19 cellular contexts compared by ENCODE assay signal in genomic region chrX:69154051-69154450, GRCh38. TPM values are rescaled to one million over a fixed set of nuclear protein-coding genes. Genes with fewer than 3 reads are reported as not detected.
DNase-seq lines count a peak whose midpoint lies in the region; ATAC-seq and TF ChIP-seq lines count a peak whose summit lies in the region.
"Had no signal": no experiment of that assay in that cellular context is flagged by ENCODE, and none has a peak within 500 bp of the region (broad histone marks: within the 10 kb centered on the region; RNA-seq: fewer than 3 reads in every experiment).

No MANE protein-coding gene starts in this region.

- no peak overlapping the region for H3K27ac Mint-ChIP-seq in activated CD8-positive, alpha-beta memory T cell treated with anti-CD3 and anti-CD28 coated beads, Interleukin-2, amount 10 ng/mL, durations not matched to agents 7 days and 5 days
- H3K27ac Mint-ChIP-seq in brain: peak overlapping the region in 3 of 5 experiments; percentile 56 to 97 (median 96)
- H3K27ac Mint-ChIP-seq: CD8-positive, alpha-beta T cell had no signal

- ATAC-seq in activated CD8-positive, alpha-beta memory T cell treated with anti-CD3 and anti-CD28 coated beads, Interleukin-2, amount 10 ng/mL, durations not matched to agents 7 days and 5 days: no peak
- ATAC-seq in GM19395 (IDR thresholded peaks at IDR 0.05; ENCODE audit: unreplicated experiment): no peak
- ATAC-seq: CD8-positive, alpha-beta T cell had no signal

- CTCF ChIA-PET in activated CD8-positive, alpha-beta memory T cell treated with anti-CD3 and anti-CD28 coated beads, Interleukin-2, amount 10 ng/mL, durations not matched to agents 7 days and 5 days (lab: Charles Lee): no interaction called here

- H3K4me1 ChIP-seq in mesodermal cell (ENCODE audit: control insufficient read depth, insufficient read depth, low read length, poor library complexity, severe bottlenecking): peaks cover 18% of the 10 kb centered on the region

- peak overlapping the region; percentile 13 for H3K27ac ChIP-seq in mesodermal cell (ENCODE audit: low read depth, low read length, severe bottlenecking)
- H3K27ac ChIP-seq: BLaER1 treated with 17β-estradiol and CSF1 and Interleukin-3, amounts not matched to agents 10 nM and 100 nM; SJCRH30 had no signal

- no peak for TF ChIP-seq CTCF in brain (conservative IDR thresholded peaks at IDR 0.05)

- no peaks in the 10 kb centered on the region for H3K9me3 ChIP-seq in mesodermal cell (ENCODE audit: control insufficient read depth, low read length)
- H3K9me3 ChIP-seq: BLaER1 treated with 17β-estradiol and CSF1 and Interleukin-3, amounts not matched to agents 10 nM and 100 nM; SJCRH30 had no signal

- no peaks in the 10 kb centered on the region for H3K36me3 ChIP-seq in mesodermal cell (ENCODE audit: control insufficient read depth, insufficient read depth, low read length)
- H3K36me3 ChIP-seq: BLaER1 treated with 17β-estradiol and CSF1 and Interleukin-3, amounts not matched to agents 10 nM and 100 nM; SJCRH30 had no signal

- H3K9me3 Mint-ChIP-seq in activated CD8-positive, alpha-beta memory T cell treated with anti-CD3 and anti-CD28 coated beads, Interleukin-2, amount 10 ng/mL, durations not matched to agents 7 days and 5 days (ENCODE audit: low read depth): no peaks in the 10 kb centered on the region
- no peaks in the 10 kb centered on the region for H3K9me3 Mint-ChIP-seq in brain
- H3K9me3 Mint-ChIP-seq: CD8-positive, alpha-beta T cell had no signal

- H3K4me1 Mint-ChIP-seq in activated CD8-positive, alpha-beta memory T cell treated with anti-CD3 and anti-CD28 coated beads, Interleukin-2, amount 10 ng/mL, durations not matched to agents 7 days and 5 days: peaks cover 2% of the 10 kb centered on the region
- peaks cover 98% of the 10 kb centered on the region for H3K4me1 Mint-ChIP-seq in brain

- no peak overlapping the region for H3K4me3 ChIP-seq in mesodermal cell (ENCODE audit: extremely low read depth, insufficient read depth, low read length, poor library complexity, severe bottlenecking)
- H3K4me3 ChIP-seq: BLaER1 treated with 17β-estradiol and CSF1 and Interleukin-3, amounts not matched to agents 10 nM and 100 nM; SJCRH30 had no signal

- H3K27me3 Mint-ChIP-seq in activated CD8-positive, alpha-beta memory T cell treated with anti-CD3 and anti-CD28 coated beads, Interleukin-2, amount 10 ng/mL, durations not matched to agents 7 days and 5 days: no peaks in the 10 kb centered on the region
- H3K27me3 Mint-ChIP-seq in brain: peaks cover 3% of the 10 kb centered on the region

- H3K36me3 Mint-ChIP-seq in activated CD8-positive, alpha-beta memory T cell treated with anti-CD3 and anti-CD28 coated beads, Interleukin-2, amount 10 ng/mL, durations not matched to agents 7 days and 5 days: no peaks in the 10 kb centered on the region
- H3K36me3 Mint-ChIP-seq in brain: no peaks in the 10 kb centered on the region
- H3K36me3 Mint-ChIP-seq: CD8-positive, alpha-beta T cell had no signal

- DNase-seq in activated CD8-positive, alpha-beta memory T cell treated with anti-CD3 and anti-CD28 coated beads for 24 hours: peak; percentile 30
- DNase-seq in activated CD8-positive, alpha-beta memory T cell treated with anti-CD3 and anti-CD28 coated beads, Interleukin-2, amount 10 ng/mL, durations not matched to agents 7 days and 5 days: no peak
- DNase-seq in NCI-H82 treated with DMSO at 0.1 percent for 48 hours (lab: John Stamatoyannopoulos, UW; ENCODE audit: unreplicated experiment) (no peak), inferior parietal cortex (ENCODE audit: extremely low spot score) (no peak)
- DNase-seq: 8988T, DMS153, Karpas-422, MV-4-11, NCI-H1105 treated with DMSO at 0.1 percent for 48 hours, NCI-H1694, NCI-H2081, NCI-H526, OCI-M1 had no signal

- 100% methylated on average over 3 of the region's 6 CpGs; no CpG with 5 or more reads in 1 of the 2 experiments for WGBS in mesodermal cell (ENCODE audit: insufficient coverage in 2 of 2), 2 experiments

- no peak overlapping the region for H3K4me3 Mint-ChIP-seq in activated CD8-positive, alpha-beta memory T cell treated with anti-CD3 and anti-CD28 coated beads, Interleukin-2, amount 10 ng/mL, durations not matched to agents 7 days and 5 days
- H3K4me3 Mint-ChIP-seq in brain: no peak overlapping the region
- H3K4me3 Mint-ChIP-seq: CD8-positive, alpha-beta T cell had no signal

RNA-seq across cellular contexts. Expression of gene PJA1, which starts 11.2 kb away (rescaled TPM):
- total RNA-seq in activated CD8-positive, alpha-beta memory T cell treated with anti-CD3 and anti-CD28 coated beads, Interleukin-2, amount 10 ng/mL, durations not matched to agents 7 days and 5 days: 10 to 100 TPM; 17.5 to 20.1 TPM
- 105 TPM for polyA plus RNA-seq in brain (ENCODE audit: insufficient read depth, low read depth, low replicate concordance)
- 40.2 TPM for polyA plus RNA-seq in mesodermal cell (2013, experiment 1 of 2)
- polyA plus RNA-seq in mesodermal cell (2013, experiment 2 of 2): 46.6 TPM
